ENCODE assay signal across 20 cellular contexts in genomic region chr5:151695464-151695863, GRCh38. TPM values are rescaled to one million over a fixed set of nuclear protein-coding genes. Genes with fewer than 3 reads are reported as not detected.
DNase-seq lines count a peak whose midpoint lies in the region; ATAC-seq and TF ChIP-seq lines count a peak whose summit lies in the region.
"Had no signal": no experiment of that assay in that cellular context is flagged by ENCODE, and none has a peak within 500 bp of the region (broad histone marks: within the 10 kb centered on the region; RNA-seq: fewer than 3 reads in every experiment).

No MANE protein-coding gene starts in this region.

- no peaks in the 10 kb centered on the region for H3K9me3 Mint-ChIP-seq in osteocyte (ENCODE audit: unreplicated experiment)
- H3K9me3 Mint-ChIP-seq: neural progenitor cell had no signal

- no peak overlapping the region for H3K4me3 Mint-ChIP-seq in osteocyte (ENCODE audit: unreplicated experiment)

- DNase-seq in heart left ventricle (peak in 1 of 5 donors; percentile 2), left cardiac atrium (no peak), coronary artery (ENCODE audit: low spot score) (no peak), osteocyte (ENCODE audit: extremely low spot score, unreplicated experiment) (no peak), uterus (peak in 1 of 2 donors; percentile 2), thyroid gland (no peak)
- no peak for DNase-seq in stimulated activated CD4-positive, alpha-beta T cell treated with anti-CD3 and anti-CD28 coated beads, Interleukin-4, amount 100 ng/mL, for 24 hours
- no peak for DNase-seq in effector CD8-positive, alpha-beta T cell (lab: John Stamatoyannopoulos, UW)
- DNase-seq: 8988T; activated CD4-positive, alpha-beta T cell treated with anti-CD3 and anti-CD28 coated beads, Interleukin-2, amount 50 U/mL, for 1 hour; activated gamma-delta T cell treated with Interleukin-2 at 50 U/mL for 16 hours; body of pancreas; DMS53; hippocampal formation; Karpas-422; NCI-H1105 treated with DMSO at 0.1 percent for 48 hours; retina; substantia nigra had no signal

- peaks cover 50% of the 10 kb centered on the region for H3K4me1 Mint-ChIP-seq in osteocyte (ENCODE audit: unreplicated experiment)

- H3K36me3 ChIP-seq in heart left ventricle = no peaks in the 10 kb centered on the region
- no peaks in the 10 kb centered on the region for H3K36me3 ChIP-seq in uterus
- H3K36me3 ChIP-seq in thyroid gland = no peaks in the 10 kb centered on the region
- H3K36me3 ChIP-seq: neural progenitor cell had no signal

- 88 to 100% (median 95%) methylated on average over 1 of the region's 1 CpG for WGBS in heart left ventricle, 4 donors
- WGBS in thyroid gland, 2 donors = 93 to 100% methylated on average over 1 of the region's 1 CpG

- no peaks in the 10 kb centered on the region for H3K9me3 ChIP-seq in heart left ventricle
- no peaks in the 10 kb centered on the region for H3K9me3 ChIP-seq in uterus
- no peaks in the 10 kb centered on the region for H3K9me3 ChIP-seq in thyroid gland
- H3K9me3 ChIP-seq: body of pancreas had no signal

- H3K27ac ChIP-seq in heart left ventricle (peak overlapping the region in 7 of 12 donors; percentile 66 to 89 (median 83)), coronary artery (peak overlapping the region; percentile 79 to 90), uterus (peak overlapping the region; percentile 96), thyroid gland (peak overlapping the region in 1 of 3 donors; percentile 64)
- H3K27ac ChIP-seq: C4-2B, neural progenitor cell had no signal

- ATAC-seq in heart left ventricle = no peak
- no peak for ATAC-seq in left cardiac atrium
- ATAC-seq: body of pancreas had no signal

- intact Hi-C loops in heart left ventricle (cut with DNase I) (loop anchor here in 3 of 10 donors (5.0 kb wide), 1 partner anchor 33 kb away; no protein-coding TSS in a partner anchor), left cardiac atrium (cut with DNase I) (no loop called here), uterus (cut with DNase I; ENCODE audit: low total_unique reads) (no loop called here), thyroid gland (cut with DNase I) (no loop called here)

- H3K4me1 ChIP-seq in heart left ventricle (peaks cover 0 to 41% (median 12%) of the 10 kb centered on the region in 12 donors), uterus (peaks cover 3% of the 10 kb centered on the region in 2 donors), thyroid gland (peaks cover 16 to 40% of the 10 kb centered on the region in 2 donors)
- H3K4me1 ChIP-seq: body of pancreas had no signal

- no peaks in the 10 kb centered on the region for H3K27me3 ChIP-seq in heart left ventricle
- H3K27me3 ChIP-seq in uterus = no peaks in the 10 kb centered on the region
- no peaks in the 10 kb centered on the region for H3K27me3 ChIP-seq in thyroid gland
- H3K27me3 ChIP-seq: body of pancreas, neural progenitor cell had no signal

- TF ChIP-seq POLR2A in heart left ventricle (IDR thresholded peaks at IDR 0.05) = no peak
- no peak for TF ChIP-seq POLR2A in uterus (IDR thresholded peaks at IDR 0.05)
- TF ChIP-seq POLR2A in thyroid gland (IDR thresholded peaks at IDR 0.05) = no peak

- TF ChIP-seq CTCF in heart left ventricle (IDR thresholded peaks at IDR 0.05) = no peak
- TF ChIP-seq CTCF in coronary artery (IDR thresholded peaks at IDR 0.05) = no peak
- TF ChIP-seq CTCF in osteocyte (IDR thresholded peaks at IDR 0.05) = no peak
- no peak for TF ChIP-seq CTCF in uterus (IDR thresholded peaks at IDR 0.05)
- TF ChIP-seq CTCF in thyroid gland (IDR thresholded peaks at IDR 0.05) = no peak

- no peaks in the 10 kb centered on the region for H3K27me3 Mint-ChIP-seq in osteocyte (ENCODE audit: unreplicated experiment)

- peak overlapping the region; percentile 99 for H3K27ac Mint-ChIP-seq in osteocyte (ENCODE audit: unreplicated experiment)

- no peaks in the 10 kb centered on the region for H3K36me3 Mint-ChIP-seq in osteocyte (ENCODE audit: unreplicated experiment)
- H3K36me3 Mint-ChIP-seq: neural progenitor cell had no signal

- H3K4me3 ChIP-seq in heart left ventricle = no peak overlapping the region
- H3K4me3 ChIP-seq in coronary artery = no peak overlapping the region
- H3K4me3 ChIP-seq in uterus = no peak overlapping the region
- H3K4me3 ChIP-seq in thyroid gland (replicated peaks in 1 of 3) = no peak overlapping the region
- H3K4me3 ChIP-seq: body of pancreas, neural progenitor cell had no signal

RNA-seq across cellular contexts. Expression of gene SPARC, which starts 8.7 kb away (rescaled TPM):
- total RNA-seq in heart left ventricle (1,000 to 10,000 TPM in 1 of 9 donors, 100 to 1,000 TPM in 8; 355 to 1,522 (median 471) TPM), left cardiac atrium (1,000 to 10,000 TPM in 1 of 2 donors, 100 to 1,000 TPM in 1; 807 to 1,125 TPM), osteocyte (9,466 and 10,195 TPM in 2 replicates), uterus (1,000 to 10,000 TPM in 1 of 4 donors, 100 to 1,000 TPM in 3; 341 to 2,293 (median 751) TPM), thyroid gland (100 to 1,000 TPM; 302 to 327 (median 309) TPM)
- polyA plus RNA-seq in heart left ventricle = 100 to 1,000 TPM; 119 to 747 TPM
